1 cellular context compared by ENCODE assay signal in genomic region chr13:50677687-50678463, GRCh38.
TF ChIP-seq lines count a peak whose summit lies in the region.

No MANE protein-coding gene starts in this region.

TF ChIP-seq in IMR-90, 13 proteins besides CTCF, POLR2A, EP300 and RAD21 (continued from another document):
- no peak for TF ChIP-seq NFE2L2 (IDR thresholded peaks at IDR 0.05; ENCODE audit: low read depth, low read length)
